In genomic region chr1:58443986-58444603, GRCh38 we compare ENCODE assay signal across 24 cellular contexts.
DNase-seq lines count a peak whose midpoint lies in the region; ATAC-seq, FAIRE-seq and TF ChIP-seq lines count a peak whose summit lies in the region.
"Had no signal": no experiment of that assay in that cellular context is flagged by ENCODE, and none has a peak within 500 bp of the region (broad histone marks: within the 10 kb centered on the region; RNA-seq: fewer than 3 reads in every experiment).

No MANE protein-coding gene starts in this region.

- DNase-seq in A549 (ENCODE audit: low read depth in 1 of 2, low spot score in 1 of 2) (no peak), EH (ENCODE audit: low read depth) (peak; percentile 78), HFFc6 (peak; percentile 72), fibroblast of gingiva (ENCODE audit: low read depth) (peak; percentile 23), GM13977 (ENCODE audit: low spot score) (no peak), cerebellum (ENCODE audit: low spot score) (no peak)
- DNase-seq: 8988T, AML-193, DMS79, GOT3, KBM-7, NCI-H187, NCI-H2107, NCI-H2227 treated with DMSO at 0.1 percent for 48 hours, NCI-H524, NCI-H82, RPMI8226, SHP77 treated with DMSO at 0.1 percent for 48 hours, SK-N-SH had no signal

- TF ChIP-seq CTCF in A549 (IDR thresholded peaks at IDR 0.05): no peak
- TF ChIP-seq CTCF in HFFc6 (IDR thresholded peaks at IDR 0.05): no peak
- TF ChIP-seq CTCF in GM13977 (IDR thresholded peaks at IDR 0.05; ENCODE audit: extremely low read depth, insufficient read depth, missing control alignments): no peak

- 3% methylated on average over 3 of the region's 3 CpGs for WGBS in A549 (ENCODE audit: missing lambda C conversion rate)

- no peaks in the 10 kb centered on the region; the same call in 1 of the 2 replicates for H3K27me3 Mint-ChIP-seq in HFFc6 (ENCODE audit: insufficient read depth)

- H3K4me1 Mint-ChIP-seq in HFFc6 (ENCODE audit: low read depth): peaks cover 49% of the 10 kb centered on the region
- H3K4me1 Mint-ChIP-seq: CD14-positive monocyte had no signal

- no peak for TF ChIP-seq EP300 in A549 (IDR thresholded peaks at IDR 0.05)

- CTCF ChIA-PET in A549 (lab: Yijun Ruan, JAX): no interaction called here

- FAIRE-seq in A549 (lab: Jason Lieb, UNC): no peak
- FAIRE-seq: G401.6, GM19239 had no signal

- H3K27ac Mint-ChIP-seq in HFFc6: no peak overlapping the region
- H3K27ac Mint-ChIP-seq: CD14-positive monocyte had no signal

- POLR2A ChIA-PET in A549 (lab: Yijun Ruan, JAX): no interaction called here

- in situ Hi-C loops in GM13977 (cut with MboI; ENCODE audit: low pct_unique_long_range_greater_than_20kb, low sequenced_read_pairs, unreplicated experiment): no loop called here

- ATAC-seq in A549 (no peak), HG03280 (IDR thresholded peaks at IDR 0.05; ENCODE audit: unreplicated experiment) (no peak), HG03439 (IDR thresholded peaks at IDR 0.05; ENCODE audit: unreplicated experiment) (no peak)

- TF ChIP-seq RAD21 in A549 (conservative IDR thresholded peaks at IDR 0.05 in 1 of 2, IDR thresholded peaks at IDR 0.05 in 1 of 2): no peak

- H3K4me3 Mint-ChIP-seq in HFFc6: no peak overlapping the region
- H3K4me3 Mint-ChIP-seq: CD14-positive monocyte had no signal

- H3K4me2 ChIP-seq in A549: no peak overlapping the region
- H3K4me2 ChIP-seq: SK-N-SH had no signal

- no peaks in the 10 kb centered on the region for H3K9me3 ChIP-seq in A549
- H3K9me3 ChIP-seq: SK-N-SH had no signal

- H3K4me1 ChIP-seq in A549: no peaks in the 10 kb centered on the region

- TF ChIP-seq POLR2A in A549 (IDR thresholded peaks at IDR 0.05; ENCODE audit: low read length): no peak

- H3K9me3 Mint-ChIP-seq in HFFc6: no peaks in the 10 kb centered on the region
- H3K9me3 Mint-ChIP-seq: CD14-positive monocyte had no signal

- no peak overlapping the region for H3K4me3 ChIP-seq in A549

- no peak overlapping the region for H3K27ac ChIP-seq in A549

- peaks cover 4% of the 10 kb centered on the region; the same call in 1 of the 2 replicates for H3K36me3 Mint-ChIP-seq in HFFc6 (ENCODE audit: low read depth)
- H3K36me3 Mint-ChIP-seq: CD14-positive monocyte had no signal

TF ChIP-seq in A549, 52 proteins besides CTCF, POLR2A, EP300 and RAD21:
- TF ChIP-seq CBX2 (IDR thresholded peaks at IDR 0.05; ENCODE audit: borderline replicate concordance, low read depth) (no peak), MAFK (IDR thresholded peaks at IDR 0.05; ENCODE audit: partially characterized antibody) (peak; percentile 24), NFE2L2 (conservative IDR thresholded peaks at IDR 0.05; ENCODE audit: low read length) (no peak), ZC3H11A (IDR thresholded peaks at IDR 0.05) (no peak), TP53 (CRISPR knock-in tag; IDR thresholded peaks at IDR 0.05) (no peak), EHMT2 (IDR thresholded peaks at IDR 0.05; ENCODE audit: low read depth) (no peak)

Comparison
In these comparisons a context has a peak if more than half of its experiments do, and no peak if none do; other contexts are left out.
1. DNase-seq: peak in EH (single experiment), HFFc6 (single experiment) and fibroblast of gingiva (single experiment); none in A549 (0 of 2), GM13977 (single experiment) and cerebellum (single experiment).